ENCODE assay signal across 9 cellular contexts in the genomic region with DNA sequence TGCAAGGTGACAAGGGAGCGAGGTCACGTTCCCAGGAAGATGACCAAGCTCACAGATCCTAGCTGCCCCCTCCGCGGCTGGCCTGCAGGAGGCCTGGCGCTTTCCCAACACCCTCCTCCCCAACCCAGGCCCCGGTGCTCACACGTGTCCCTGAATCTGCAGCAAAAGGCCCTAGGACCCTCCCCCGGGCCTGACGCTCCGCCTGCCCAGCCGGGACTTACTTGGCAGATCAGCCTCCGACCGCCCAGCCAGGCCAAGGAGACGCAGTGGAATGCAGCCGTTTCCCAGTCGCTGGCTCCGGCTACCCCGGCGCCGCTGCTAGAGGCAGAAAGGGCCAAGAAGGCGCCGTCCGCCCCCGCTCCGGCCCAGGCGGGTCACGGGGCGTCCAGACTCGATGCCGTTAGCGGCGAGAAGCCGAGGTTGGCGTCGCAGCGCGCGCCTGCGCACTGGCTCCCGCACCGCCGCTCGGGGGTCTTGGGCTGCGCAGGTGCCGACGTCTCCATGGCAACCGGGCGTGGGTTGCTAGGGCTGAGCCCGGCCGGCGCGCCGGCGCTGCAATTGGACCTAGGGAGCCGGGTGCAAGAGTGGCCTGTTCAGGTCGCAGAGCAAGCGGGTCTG. TPM values are rescaled to one million over a fixed set of nuclear protein-coding genes. Genes with fewer than 3 reads are reported as not detected.
DNase-seq lines count a peak whose midpoint lies in the region; ATAC-seq, FAIRE-seq and TF ChIP-seq lines count a peak whose summit lies in the region.
"Had no signal": no experiment of that assay in that cellular context is flagged by ENCODE, and none has a peak within 500 bp of the region (broad histone marks: within the 10 kb centered on the region; RNA-seq: fewer than 3 reads in every experiment).

A gene with protein sequence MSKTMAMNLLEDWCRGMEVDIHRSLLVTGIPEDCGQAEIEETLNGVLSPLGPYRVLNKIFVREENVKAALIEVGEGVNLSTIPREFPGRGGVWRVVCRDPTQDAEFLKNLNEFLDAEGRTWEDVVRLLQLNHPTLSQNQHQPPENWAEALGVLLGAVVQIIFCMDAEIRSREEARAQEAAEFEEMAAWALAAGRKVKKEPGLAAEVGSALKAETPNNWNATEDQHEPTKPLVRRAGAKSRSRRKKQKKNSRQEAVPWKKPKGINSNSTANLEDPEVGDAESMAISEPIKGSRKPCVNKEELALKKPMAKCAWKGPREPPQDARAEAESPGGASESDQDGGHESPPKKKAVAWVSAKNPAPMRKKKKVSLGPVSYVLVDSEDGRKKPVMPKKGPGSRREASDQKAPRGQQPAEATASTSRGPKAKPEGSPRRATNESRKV (minus strand): TSS at position 448 of the 618 bp plus-strand sequence. CDS start 528 bp downstream, outside the sequence.

- in situ Hi-C loops in G401 (cut with HindIII; ENCODE audit: low sequenced_read_pairs): no loop called here

- H3K27ac ChIP-seq in endothelial cell of umbilical vein (ENCODE audit: insufficient read depth, low read depth, low read length): no peak within 1 kb of the TSS

- peaks cover 5 to 8% of the 10 kb centered on the region in 2 experiments for H3K27me3 ChIP-seq in endothelial cell of umbilical vein (ENCODE audit: control insufficient read depth in 2 of 2, insufficient read depth in 2 of 2, low read length in 2 of 2)

- no TSS peak for BruUV-seq in endothelial cell of umbilical vein (replicated peaks; lab: Mats Ljungman, UMichigan)

- peak within 1 kb of the TSS; percentile 20 to 38 (median 35) for H3K4me3 ChIP-seq in endothelial cell of umbilical vein (replicated peaks in 1 of 3; ENCODE audit: insufficient read depth in 1 of 3, low read depth in 1 of 3, low read length in 3 of 3)

- CTCF ChIA-PET in endothelial cell of umbilical vein (lab: Charles Lee): interaction anchor here (0.7 kb wide), 1 partner anchor 13 kb away, joined by 4 read pairs; no protein-coding TSS in a partner anchor

- no peaks in the 10 kb centered on the region for H4K20me1 ChIP-seq in endothelial cell of umbilical vein (replicated peaks; ENCODE audit: control insufficient read depth, extremely low read depth, insufficient read depth, low read length)

- no peaks in the 10 kb centered on the region for H3K79me2 ChIP-seq in endothelial cell of umbilical vein (ENCODE audit: control insufficient read depth, insufficient read depth, low read length)

- peaks cover 4% of the 10 kb centered on the region for H3K4me1 ChIP-seq in endothelial cell of umbilical vein (ENCODE audit: control insufficient read depth, extremely low read depth, insufficient read depth, low read length)

- dilution Hi-C loops in endothelial cell of umbilical vein (cut with MboI; ENCODE audit: extremely low pct_ligation_motif_present, low sequenced_read_pairs): no loop called here

- DNase-seq in G401 (ENCODE audit: low spot score) (peak; percentile 82), NCI-H524 treated with DMSO at 0.1 percent for 48 hours (lab: John Stamatoyannopoulos, UW) (peak; percentile 27), endothelial cell of umbilical vein (ENCODE audit: low read depth, low spot score) (peak; percentile 54), midbrain (lab: John Stamatoyannopoulos, UW) (peak; percentile 81), ureter (ENCODE audit: low spot score) (peak; percentile 72), NOMO-1 (lab: John Stamatoyannopoulos, UW; ENCODE audit: unreplicated experiment in 2 of 2) (no peak), GOT3 (lab: John Stamatoyannopoulos, UW) (no peak)
- DNase-seq: naive B cell had no signal

- H3K9me3 ChIP-seq in endothelial cell of umbilical vein (replicated peaks; ENCODE audit: control insufficient read depth, insufficient read depth, low read length): no peaks in the 10 kb centered on the region

- TF ChIP-seq CTCF in endothelial cell of umbilical vein (IDR thresholded peaks at IDR 0.05; ENCODE audit: extremely low read depth in 1 of 2, insufficient read depth in 1 of 2, low read depth in 1 of 2, low read length in 2 of 2): peak in 1 of 2 donors; percentile 2

- peak; percentile 76 for FAIRE-seq in endothelial cell of umbilical vein (lab: Jason Lieb, UNC)

- intact Hi-C loops in endothelial cell of umbilical vein (cut with micrococcal nuclease): no loop called here

- no peak for TF ChIP-seq POLR2A in endothelial cell of umbilical vein (IDR thresholded peaks at IDR 0.05; ENCODE audit: low read depth, low read length)

- no peaks in the 10 kb centered on the region for H3K9me1 ChIP-seq in endothelial cell of umbilical vein (replicated peaks; ENCODE audit: control insufficient read depth, extremely low read depth, insufficient read depth, low read length)

- POLR2A ChIA-PET in endothelial cell of umbilical vein (lab: Charles Lee): no interaction called here

- no peak for ATAC-seq in HG02759 (IDR thresholded peaks at IDR 0.05; ENCODE audit: unreplicated experiment)

- H3K9ac ChIP-seq in endothelial cell of umbilical vein (replicated peaks; ENCODE audit: extremely low read depth, insufficient read depth, low read length): peak within 1 kb of the TSS; percentile 27

- H2AFZ ChIP-seq in endothelial cell of umbilical vein (ENCODE audit: low read depth, low read length): peak within 1 kb of the TSS; percentile 94

- H3K36me3 ChIP-seq in endothelial cell of umbilical vein (ENCODE audit: control insufficient read depth in 2 of 2, extremely low read depth in 1 of 2, insufficient read depth in 2 of 2, low read length in 2 of 2): no peaks in the 10 kb centered on the region

- peak within 1 kb of the TSS; percentile 71 for H3K4me2 ChIP-seq in endothelial cell of umbilical vein (ENCODE audit: insufficient read depth, low read length)

TF ChIP-seq in endothelial cell of umbilical vein, 7 proteins besides CTCF, POLR2A, EP300 and RAD21:
- TF ChIP-seq FOS (IDR thresholded peaks at IDR 0.05; ENCODE audit: borderline replicate concordance, insufficient read depth, low read length) (no peak), EZH2 (IDR thresholded peaks at IDR 0.05; ENCODE audit: borderline replicate concordance, low read depth, low read length, severe bottlenecking) (peak; percentile 29), POLR2AphosphoS5 (IDR thresholded peaks at IDR 0.05; ENCODE audit: insufficient read depth, low read depth, low read length) (no peak)
TF ChIP-seq in endothelial cell of umbilical vein: peak in this region for 1.

RNA-seq across cellular contexts. Expression of the gene that starts here (rescaled TPM):
- total RNA-seq in G401 (2014; rRNA removed; shearing (Covaris generic)): 40.3 and 40.5 TPM in 2 replicates
- total RNA-seq in endothelial cell of umbilical vein (0.16 and 0.27 TPM in 2 replicates), ureter (6.4 TPM)
- polyA plus RNA-seq in endothelial cell of umbilical vein: 0.08 and 0.25 TPM in 2 replicates
- polyA plus RNA-seq in endothelial cell of umbilical vein (2011; cell fraction: cytosol; rRNA removed): 0.12 and 0.20 TPM in 2 replicates
- polyA plus RNA-seq in endothelial cell of umbilical vein (2011; cell fraction: nucleus; rRNA removed): 0.06 and 0.07 TPM in 2 replicates
- polyA plus RNA-seq in endothelial cell of umbilical vein (2012): 6.2 and 10.0 TPM in 2 replicates
- 0.07 and 0.13 TPM in 2 replicates for polyA minus RNA-seq in endothelial cell of umbilical vein
- not detected for polyA minus RNA-seq in endothelial cell of umbilical vein (2011; cell fraction: cytosol; rRNA and poly(A)+ RNA removed)
- not detected in 2 replicates for polyA minus RNA-seq in endothelial cell of umbilical vein (2011; cell fraction: nucleus; rRNA and poly(A)+ RNA removed)

Comparison
In these comparisons a context has a peak if more than half of its experiments do, and no peak if none do; other contexts are left out.
1. DNase-seq: peak in G401 (single experiment), NCI-H524 treated with DMSO at 0.1 percent for 48 hours (single experiment), endothelial cell of umbilical vein (single experiment), midbrain (single experiment) and ureter (single experiment); none in NOMO-1 (0 of 2) and GOT3 (single experiment).